Comparison of ENCODE assay signal across 1 cellular context in the genomic region with DNA sequence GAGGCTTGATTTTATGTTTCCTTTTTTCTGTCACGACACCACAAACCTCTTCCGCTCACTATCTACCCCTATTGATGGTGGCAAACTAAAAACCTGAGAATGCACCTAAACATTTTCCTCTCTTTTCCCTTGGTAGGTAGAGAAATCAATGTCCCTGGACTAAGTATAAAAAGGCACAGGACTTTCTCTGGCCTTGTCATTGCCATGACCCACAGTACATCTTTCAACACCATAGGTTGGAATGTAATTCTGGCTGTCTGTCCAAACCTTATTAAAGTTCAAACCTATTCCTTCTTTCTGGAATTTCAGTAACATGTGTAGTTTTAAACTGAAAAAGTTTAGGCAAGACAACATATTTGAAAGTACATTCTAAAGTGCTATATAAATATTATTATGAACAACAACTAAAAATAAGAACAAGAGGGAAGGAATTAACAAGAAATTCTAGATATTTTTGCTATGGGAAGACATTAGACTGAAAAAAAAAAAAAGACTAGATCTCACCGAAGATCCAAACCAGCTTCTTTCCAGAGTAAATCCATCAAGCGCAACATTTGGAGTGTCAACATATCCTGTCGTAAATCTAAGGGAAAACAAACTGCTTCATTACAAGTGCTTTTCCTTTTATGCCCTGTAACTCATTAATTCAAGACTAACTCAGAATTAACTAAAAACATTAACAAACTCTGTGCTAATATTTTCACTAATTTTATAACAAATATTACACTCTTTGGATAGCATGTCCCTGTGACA.
TF ChIP-seq lines count a peak whose summit lies in the region.

No MANE protein-coding gene starts in this region.

TF ChIP-seq in endothelial cell of umbilical vein, 7 proteins besides CTCF, POLR2A, EP300 and RAD21:
- TF ChIP-seq, protein P1, sequence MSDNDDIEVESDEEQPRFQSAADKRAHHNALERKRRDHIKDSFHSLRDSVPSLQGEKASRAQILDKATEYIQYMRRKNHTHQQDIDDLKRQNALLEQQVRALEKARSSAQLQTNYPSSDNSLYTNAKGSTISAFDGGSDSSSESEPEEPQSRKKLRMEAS (IDR thresholded peaks at IDR 0.05; ENCODE audit: insufficient read depth, insufficient read length): no peak
- TF ChIP-seq EZH2 (IDR thresholded peaks at IDR 0.05; ENCODE audit: borderline replicate concordance, low read depth, low read length, severe bottlenecking) (no peak), POLR2AphosphoS5 (IDR thresholded peaks at IDR 0.05; ENCODE audit: insufficient read depth, low read depth, low read length) (no peak), GATA2 (IDR thresholded peaks at IDR 0.05; ENCODE audit: insufficient read depth, insufficient read length, low read depth, low read length) (no peak), JUN (IDR thresholded peaks at IDR 0.05; ENCODE audit: borderline replicate concordance, insufficient read depth, insufficient read length, low read depth) (no peak), FOS (IDR thresholded peaks at IDR 0.05; ENCODE audit: borderline replicate concordance, insufficient read depth, low read length) (no peak), MYC (IDR thresholded peaks at IDR 0.05; ENCODE audit: low read depth, low read length) (no peak)
